ENCODE assay signal across 8 cellular contexts in genomic region chr1:31064685-31065309, GRCh38. TPM values are rescaled to one million over a fixed set of nuclear protein-coding genes. Genes with fewer than 3 reads are reported as not detected.
DNase-seq lines count a peak whose midpoint lies in the region; ATAC-seq and TF ChIP-seq lines count a peak whose summit lies in the region.

No MANE protein-coding gene starts in this region.

- H3K4me3 ChIP-seq in gastroesophageal sphincter, result peak overlapping the region; percentile 69 to 71

- peaks cover 0 to 48% (median 16%) of the 10 kb centered on the region in 3 donors for H3K4me1 ChIP-seq in gastroesophageal sphincter

- TF ChIP-seq CTCF in gastroesophageal sphincter (IDR thresholded peaks at IDR 0.05), result no peak

- peak overlapping the region; percentile 96 for H3K4me3 Mint-ChIP-seq in activated CD4-positive, alpha-beta memory T cell treated with anti-CD3 and anti-CD28 coated beads, Interleukin-2, amount 10 ng/mL, durations not matched to agents 7 days and 5 days

- H3K36me3 ChIP-seq in gastroesophageal sphincter, result no peaks in the 10 kb centered on the region

- H3K27me3 Mint-ChIP-seq in activated CD4-positive, alpha-beta memory T cell treated with anti-CD3 and anti-CD28 coated beads, Interleukin-2, amount 10 ng/mL, durations not matched to agents 7 days and 5 days, result no peaks in the 10 kb centered on the region

- H3K4me1 Mint-ChIP-seq in activated CD4-positive, alpha-beta memory T cell treated with anti-CD3 and anti-CD28 coated beads, Interleukin-2, amount 10 ng/mL, durations not matched to agents 7 days and 5 days, result peaks cover 28% of the 10 kb centered on the region

- ATAC-seq in gastroesophageal sphincter (no peak), GM19023 (IDR thresholded peaks at IDR 0.05; ENCODE audit: unreplicated experiment) (no peak)

- CTCF ChIA-PET in activated CD4-positive, alpha-beta memory T cell treated with anti-CD3 and anti-CD28 coated beads, Interleukin-2, amount 10 ng/mL, durations not matched to agents 7 days and 5 days (lab: Charles Lee), result interaction anchor here (1.1 to 1.2 kb wide), 2 partner anchors 232 to 580 kb away, joined by 3 read pairs; partner anchors contain the start of genes PEF1, SNRNP40 and ZCCHC17

- 0 to 3% methylated on average over 8 to 20 of the region's 20 CpGs for WGBS in gastroesophageal sphincter (ENCODE audit: low coverage in 1 of 2), 2 donors

- no peaks in the 10 kb centered on the region for H3K27me3 ChIP-seq in gastroesophageal sphincter

- H3K27ac Mint-ChIP-seq in activated CD4-positive, alpha-beta memory T cell treated with anti-CD3 and anti-CD28 coated beads, Interleukin-2, amount 10 ng/mL, durations not matched to agents 7 days and 5 days, result peak overlapping the region; percentile 96

- no peaks in the 10 kb centered on the region for H3K9me3 ChIP-seq in gastroesophageal sphincter

- POLR2A ChIA-PET in activated CD4-positive, alpha-beta memory T cell treated with anti-CD3 and anti-CD28 coated beads, Interleukin-2, amount 10 ng/mL, durations not matched to agents 7 days and 5 days (lab: Charles Lee), result interaction anchor here (0.5 to 2.8 kb wide), 20 partner anchors 8 to 1751 kb away, joined by 3 to 10 read pairs (median 3); partner anchors contain the start of genes SNRNP40 and ZCCHC17

- H3K27ac ChIP-seq in gastroesophageal sphincter, result peak overlapping the region; percentile 73 to 97 (median 90)

- DNase-seq in stimulated activated CD4-positive, alpha-beta T cell treated with anti-CD3 and anti-CD28 coated beads, TNF-alpha, amount 100 ng/mL, for 24 hours (ENCODE audit: low read depth in 3 of 3), result peak in 2 of 3 experiments; percentile 1 to 3
- no peak for DNase-seq in stimulated activated CD4-positive, alpha-beta T cell treated with anti-CD3 and anti-CD28 coated beads, Interleukin-15, amount 100 ng/mL, for 24 hours
- DNase-seq in Kasumi-1 (lab: John Stamatoyannopoulos, UW) (peak; percentile 29 to 49), occipital lobe (lab: John Stamatoyannopoulos, UW) (peak; percentile 64), foreskin melanocyte (no peak)
- no peak for DNase-seq in activated CD4-positive, alpha-beta memory T cell treated with anti-CD3 and anti-CD28 coated beads, Interleukin-2, amount 10 ng/mL, durations not matched to agents 7 days and 5 days

- TF ChIP-seq EP300 in gastroesophageal sphincter (IDR thresholded peaks at IDR 0.05), result no peak

- no peaks in the 10 kb centered on the region for H3K9me3 Mint-ChIP-seq in activated CD4-positive, alpha-beta memory T cell treated with anti-CD3 and anti-CD28 coated beads, Interleukin-2, amount 10 ng/mL, durations not matched to agents 7 days and 5 days

- no peak for TF ChIP-seq POLR2A in gastroesophageal sphincter (IDR thresholded peaks at IDR 0.05)

- H3K36me3 Mint-ChIP-seq in activated CD4-positive, alpha-beta memory T cell treated with anti-CD3 and anti-CD28 coated beads, Interleukin-2, amount 10 ng/mL, durations not matched to agents 7 days and 5 days (ENCODE audit: low read depth), result peaks cover 24% of the 10 kb centered on the region

RNA-seq across cellular contexts. Expression of gene PUM1, which starts 0.7 kb away (rescaled TPM):
- 10 to 100 TPM; 86.8 to 87.4 TPM for total RNA-seq in activated CD4-positive, alpha-beta memory T cell treated with anti-CD3 and anti-CD28 coated beads, Interleukin-2, amount 10 ng/mL, durations not matched to agents 7 days and 5 days
- total RNA-seq in gastroesophageal sphincter, result 10 to 100 TPM; 83.8 to 90.7 (median 88.4) TPM
- total RNA-seq in occipital lobe, result 140 TPM

Comparison
In these comparisons a context has a peak if more than half of its experiments do, and no peak if none do; other contexts are left out.
1. DNase-seq: peak in stimulated activated CD4-positive, alpha-beta T cell treated with anti-CD3 and anti-CD28 coated beads, TNF-alpha, amount 100 ng/mL, for 24 hours (2 of 3), Kasumi-1 (2 of 2) and occipital lobe (single experiment); none in stimulated activated CD4-positive, alpha-beta T cell treated with anti-CD3 and anti-CD28 coated beads, Interleukin-15, amount 100 ng/mL, for 24 hours (single experiment), activated CD4-positive, alpha-beta memory T cell treated with anti-CD3 and anti-CD28 coated beads, Interleukin-2, amount 10 ng/mL, durations not matched to agents 7 days and 5 days (single experiment) and foreskin melanocyte (single experiment).